11 cellular contexts compared by ENCODE assay signal in the genomic region with DNA sequence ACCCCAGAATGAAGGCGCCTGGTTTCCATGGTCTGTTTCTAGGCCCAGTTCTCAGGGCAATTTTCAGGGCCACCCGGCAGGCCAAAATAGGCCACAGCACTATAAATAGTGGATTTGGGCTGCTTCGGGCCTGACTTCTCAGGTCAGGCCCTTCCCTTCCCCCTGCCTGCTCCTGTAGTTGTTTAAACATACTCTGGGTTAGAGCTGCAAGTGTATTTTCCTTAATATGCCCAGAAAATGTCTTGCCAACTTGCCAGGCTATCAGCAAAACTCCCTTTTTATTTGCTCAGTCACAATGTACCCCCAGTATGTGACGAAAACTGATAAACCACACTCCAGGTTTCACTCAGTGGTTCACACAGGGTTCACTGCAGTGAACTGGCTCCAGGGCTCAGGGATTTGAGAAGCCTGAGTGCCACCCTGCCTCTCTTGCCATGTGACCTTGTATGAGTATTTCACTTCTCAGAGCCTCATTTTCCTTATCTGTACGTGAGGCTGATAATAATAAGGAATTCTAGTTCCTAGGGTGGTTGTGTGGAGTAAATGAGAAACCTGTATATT.
A peak's percentile ranks its signal among the peaks of the same experiment; 100 is the strongest.
DNase-seq lines count a peak whose midpoint lies in the region; ATAC-seq and TF ChIP-seq lines count a peak whose summit lies in the region.
"Had no signal": no experiment of that assay in that cellular context is flagged by ENCODE, and none has a peak within 500 bp of the region (broad histone marks: within the 10 kb centered on the region; RNA-seq: fewer than 3 reads in every experiment).

No MANE protein-coding gene starts in this region.

- DNase-seq in endothelial cell (ENCODE audit: low spot score) (no peak), omental fat pad (ENCODE audit: low spot score) (no peak), cerebellar cortex (ENCODE audit: low spot score) (no peak), NCI-H345 treated with DMSO at 0.1 percent for 48 hours (lab: John Stamatoyannopoulos, UW; ENCODE audit: unreplicated experiment) (no peak)
- DNase-seq: activated naive CD8-positive, alpha-beta T cell treated with anti-CD3 and anti-CD28 coated beads, Interleukin-2, amount 10 ng/mL, durations not matched to agents 7 days and 5 days; NCI-H187 treated with DMSO at 0.1 percent for 48 hours; T-helper 17 cell had no signal

- no peak for TF ChIP-seq POLR2A in GM18505 (IDR thresholded peaks at IDR 0.05; ENCODE audit: borderline replicate concordance, extremely low read depth, insufficient read depth, insufficient read length)

- H3K36me3 Mint-ChIP-seq in endothelial cell (ENCODE audit: low read depth, unreplicated experiment) = peaks cover 19% of the 10 kb centered on the region

- peaks cover 3% of the 10 kb centered on the region for H3K27me3 Mint-ChIP-seq in endothelial cell (ENCODE audit: unreplicated experiment)
- H3K27me3 Mint-ChIP-seq: T-helper 17 cell had no signal

- peak overlapping the region; percentile 36 for H3K27ac Mint-ChIP-seq in endothelial cell (ENCODE audit: unreplicated experiment)
- H3K27ac Mint-ChIP-seq: activated naive CD8-positive, alpha-beta T cell treated with anti-CD3 and anti-CD28 coated beads, Interleukin-2, amount 10 ng/mL, durations not matched to agents 7 days and 5 days; T-helper 17 cell had no signal

- TF ChIP-seq CTCF in endothelial cell (IDR thresholded peaks at IDR 0.05; ENCODE audit: unreplicated experiment) = no peak
- no peak for TF ChIP-seq CTCF in omental fat pad (IDR thresholded peaks at IDR 0.05)

- H3K4me3 Mint-ChIP-seq in endothelial cell (ENCODE audit: unreplicated experiment) = no peak overlapping the region
- H3K4me3 Mint-ChIP-seq: activated naive CD8-positive, alpha-beta T cell treated with anti-CD3 and anti-CD28 coated beads, Interleukin-2, amount 10 ng/mL, durations not matched to agents 7 days and 5 days; T-helper 17 cell had no signal

- H3K4me1 Mint-ChIP-seq in endothelial cell (ENCODE audit: unreplicated experiment) = peaks cover 26% of the 10 kb centered on the region

- ATAC-seq in GM18508 (IDR thresholded peaks at IDR 0.05; ENCODE audit: insufficient read depth, unreplicated experiment) = peak; percentile 74
- peak; percentile 88 for ATAC-seq in HG03175 (IDR thresholded peaks at IDR 0.05; ENCODE audit: unreplicated experiment)
- ATAC-seq in omental fat pad (ENCODE audit: low FRiP score) = peak; percentile 43
- no peak for ATAC-seq in GM18505 (IDR thresholded peaks at IDR 0.05; ENCODE audit: unreplicated experiment)
- no peak for ATAC-seq in HG02852 (IDR thresholded peaks at IDR 0.05; ENCODE audit: unreplicated experiment)
- ATAC-seq: T-helper 17 cell had no signal

- H3K9me3 Mint-ChIP-seq in endothelial cell (ENCODE audit: unreplicated experiment) = peaks cover 23% of the 10 kb centered on the region

Comparison
In these comparisons a context has a peak if more than half of its experiments do, and no peak if none do; other contexts are left out.
1. ATAC-seq: peak in GM18508 (single experiment), HG03175 (single experiment) and omental fat pad (single experiment); none in GM18505 (single experiment) and HG02852 (single experiment).